In genomic region chr13:76307157-76307556, GRCh38 we compare ENCODE assay signal across 18 cellular contexts.
DNase-seq lines count a peak whose midpoint lies in the region; ATAC-seq and TF ChIP-seq lines count a peak whose summit lies in the region.
"Had no signal": no experiment of that assay in that cellular context is flagged by ENCODE, and none has a peak within 500 bp of the region (broad histone marks: within the 10 kb centered on the region; RNA-seq: fewer than 3 reads in every experiment).

No MANE protein-coding gene starts in this region.

- TF ChIP-seq CTCF in Loucy (conservative IDR thresholded peaks at IDR 0.05; ENCODE audit: low read length) (no peak), brain microvascular endothelial cell (IDR thresholded peaks at IDR 0.05; ENCODE audit: low read depth, low read length, missing control alignments) (peak; percentile 15), osteoblast (IDR thresholded peaks at IDR 0.05; ENCODE audit: extremely low read depth, low read depth, low read length) (no peak)

- no peak overlapping the region for H3K9ac ChIP-seq in Loucy (ENCODE audit: low read depth, low read length, poor library complexity, severe bottlenecking)

- peak; percentile 65 for DNase-seq in brain microvascular endothelial cell
- no peak for DNase-seq in right cardiac atrium
- no peak for DNase-seq in osteoblast (ENCODE audit: insufficient read length, low spot score, missing footprints)
- no peak for DNase-seq in HUDEP-2 (lab: John Stamatoyannopoulos, UW; ENCODE audit: unreplicated experiment in 76 of 76)
- no peak for DNase-seq in stimulated activated naive CD8-positive, alpha-beta T cell treated with anti-CD3 and anti-CD28 coated beads, Interleukin-15, amount 100 ng/mL, for 72 hours
- no peak for DNase-seq in DMS153 (lab: John Stamatoyannopoulos, UW)
- DNase-seq: activated CD4-positive, alpha-beta T cell treated with anti-CD3 and anti-CD28 coated beads, Interleukin-2, amount 10 ng/mL, durations not matched to agents 7 days and 5 days; activated naive CD8-positive, alpha-beta T cell treated with anti-CD3 and anti-CD28 coated beads for 36 hours; activated T-cell treated with anti-CD3 and anti-CD28 coated beads, Interleukin-2, amount 50 U/mL, for 24 hours; head of caudate nucleus; kidney glomerular epithelial cell; natural killer cell; NCI-H1048; NCI-H2171; retina had no signal

- H3F3A ChIP-seq in Loucy (ENCODE audit: low read depth): no peaks in the 10 kb centered on the region

- H4K20me1 ChIP-seq in Loucy (ENCODE audit: insufficient read depth, low read length, poor library complexity, severe bottlenecking): no peaks in the 10 kb centered on the region
- H4K20me1 ChIP-seq in osteoblast (ENCODE audit: insufficient read depth, low read length): no peaks in the 10 kb centered on the region

- H3K4me3 Mint-ChIP-seq in stimulated activated naive CD8-positive, alpha-beta T cell treated with anti-CD3 and anti-CD28 coated beads, Interleukin-15, amount 100 ng/mL, for 72 hours: no peak overlapping the region
- H3K4me3 Mint-ChIP-seq: activated CD4-positive, alpha-beta T cell treated with anti-CD3 and anti-CD28 coated beads, Interleukin-2, amount 10 ng/mL, durations not matched to agents 7 days and 5 days; activated naive CD8-positive, alpha-beta T cell treated with anti-CD3 and anti-CD28 coated beads for 36 hours; activated T-cell treated with anti-CD3 and anti-CD28 coated beads, Interleukin-2, amount 50 U/mL, for 24 hours; natural killer cell had no signal

- H3K27ac Mint-ChIP-seq in stimulated activated naive CD8-positive, alpha-beta T cell treated with anti-CD3 and anti-CD28 coated beads, Interleukin-15, amount 100 ng/mL, for 72 hours: no peak overlapping the region
- H3K27ac Mint-ChIP-seq: activated CD4-positive, alpha-beta T cell treated with anti-CD3 and anti-CD28 coated beads, Interleukin-2, amount 10 ng/mL, durations not matched to agents 7 days and 5 days; activated naive CD8-positive, alpha-beta T cell treated with anti-CD3 and anti-CD28 coated beads for 36 hours; activated T-cell treated with anti-CD3 and anti-CD28 coated beads, Interleukin-2, amount 50 U/mL, for 24 hours; natural killer cell had no signal

- no peaks in the 10 kb centered on the region for H3K9me2 ChIP-seq in Loucy (replicated peaks; ENCODE audit: low read depth, low read length)

- WGBS in right cardiac atrium: 23% methylated on average over 4 of the region's 4 CpGs

- ATAC-seq in right cardiac atrium: peak; percentile 66 to 75
- no peak for ATAC-seq in stimulated activated naive CD8-positive, alpha-beta T cell treated with anti-CD3 and anti-CD28 coated beads, Interleukin-15, amount 100 ng/mL, for 72 hours
- ATAC-seq in HG02870 (IDR thresholded peaks at IDR 0.05; ENCODE audit: unreplicated experiment): no peak
- ATAC-seq: natural killer cell had no signal

- H2AFZ ChIP-seq in Loucy (ENCODE audit: low read length): peak overlapping the region; percentile 73
- H2AFZ ChIP-seq in osteoblast (ENCODE audit: low read length): peak overlapping the region; percentile 21

- no peaks in the 10 kb centered on the region for H3K4me1 Mint-ChIP-seq in stimulated activated naive CD8-positive, alpha-beta T cell treated with anti-CD3 and anti-CD28 coated beads, Interleukin-15, amount 100 ng/mL, for 72 hours
- H3K4me1 Mint-ChIP-seq: activated CD4-positive, alpha-beta T cell treated with anti-CD3 and anti-CD28 coated beads, Interleukin-2, amount 10 ng/mL, durations not matched to agents 7 days and 5 days; activated naive CD8-positive, alpha-beta T cell treated with anti-CD3 and anti-CD28 coated beads for 36 hours; natural killer cell had no signal

- H3K79me2 ChIP-seq in Loucy (ENCODE audit: insufficient read depth, low read length) (no peaks in the 10 kb centered on the region), osteoblast (ENCODE audit: insufficient read depth, low read length) (no peaks in the 10 kb centered on the region)

- H3K9me3 Mint-ChIP-seq in stimulated activated naive CD8-positive, alpha-beta T cell treated with anti-CD3 and anti-CD28 coated beads, Interleukin-15, amount 100 ng/mL, for 72 hours: no peaks in the 10 kb centered on the region
- H3K9me3 Mint-ChIP-seq: activated CD4-positive, alpha-beta T cell treated with anti-CD3 and anti-CD28 coated beads, Interleukin-2, amount 10 ng/mL, durations not matched to agents 7 days and 5 days; activated naive CD8-positive, alpha-beta T cell treated with anti-CD3 and anti-CD28 coated beads for 36 hours; activated T-cell treated with anti-CD3 and anti-CD28 coated beads, Interleukin-2, amount 50 U/mL, for 24 hours; natural killer cell had no signal

- intact Hi-C loops in right cardiac atrium (cut with DNase I): no loop called here

- H3K4me2 ChIP-seq in Loucy (ENCODE audit: low read depth, low read length, poor library complexity, severe bottlenecking) (no peak overlapping the region), osteoblast (ENCODE audit: insufficient read depth, low read length) (peak overlapping the region; percentile 28)

- no peaks in the 10 kb centered on the region for H3K27me3 ChIP-seq in Loucy (ENCODE audit: insufficient read depth, low read length, poor library complexity, severe bottlenecking)
- no peaks in the 10 kb centered on the region for H3K27me3 ChIP-seq in brain microvascular endothelial cell (replicated peaks)
- no peaks in the 10 kb centered on the region for H3K27me3 ChIP-seq in right cardiac atrium (ENCODE audit: control insufficient read depth, insufficient read depth)
- H3K27me3 ChIP-seq in osteoblast (ENCODE audit: insufficient read depth, low read length): no peaks in the 10 kb centered on the region

- H3K27me3 Mint-ChIP-seq in stimulated activated naive CD8-positive, alpha-beta T cell treated with anti-CD3 and anti-CD28 coated beads, Interleukin-15, amount 100 ng/mL, for 72 hours: no peaks in the 10 kb centered on the region
- H3K27me3 Mint-ChIP-seq: activated naive CD8-positive, alpha-beta T cell treated with anti-CD3 and anti-CD28 coated beads for 36 hours; activated T-cell treated with anti-CD3 and anti-CD28 coated beads, Interleukin-2, amount 50 U/mL, for 24 hours had no signal

- no peak overlapping the region for H3K4me3 ChIP-seq in Loucy (ENCODE audit: low read length, poor library complexity, severe bottlenecking)
- H3K4me3 ChIP-seq in brain microvascular endothelial cell (ENCODE audit: low read depth, low read length): no peak overlapping the region
- H3K4me3 ChIP-seq in right cardiac atrium (ENCODE audit: low read length): no peak overlapping the region
- H3K4me3 ChIP-seq in osteoblast (ENCODE audit: insufficient read depth, low read length): no peak overlapping the region

- H3K27ac ChIP-seq in brain microvascular endothelial cell (no peak overlapping the region), right cardiac atrium (ENCODE audit: low read length) (no peak overlapping the region), osteoblast (ENCODE audit: low read depth, low read length) (no peak overlapping the region)
- H3K27ac ChIP-seq: epithelial cell of prostate had no signal

- H3K4me1 ChIP-seq in Loucy (ENCODE audit: insufficient read depth, low read length, poor library complexity, severe bottlenecking) (no peaks in the 10 kb centered on the region), right cardiac atrium (ENCODE audit: control insufficient read depth, insufficient read depth, low read length) (peaks cover 3% of the 10 kb centered on the region), osteoblast (ENCODE audit: insufficient read depth, low read length) (no peaks in the 10 kb centered on the region)

- in situ Hi-C loops in brain microvascular endothelial cell (cut with HindIII; ENCODE audit: low pct_ligation_motif_present, low sequenced_read_pairs): no loop called here

- H3K9me3 ChIP-seq in Loucy (ENCODE audit: insufficient read depth, low read depth, low read length) (no peaks in the 10 kb centered on the region), right cardiac atrium (ENCODE audit: control insufficient read depth, low read length) (no peaks in the 10 kb centered on the region), osteoblast (ENCODE audit: low read depth, low read length) (no peaks in the 10 kb centered on the region)

- H3K36me3 ChIP-seq in Loucy (ENCODE audit: insufficient read depth, low read length) (no peaks in the 10 kb centered on the region), brain microvascular endothelial cell (replicated peaks) (no peaks in the 10 kb centered on the region), osteoblast (ENCODE audit: insufficient read depth, low read length) (no peaks in the 10 kb centered on the region)

Comparison
In these comparisons a context has a peak if more than half of its experiments do, and no peak if none do; other contexts are left out.
1. ATAC-seq: peak in right cardiac atrium (2 of 2); none in stimulated activated naive CD8-positive, alpha-beta T cell treated with anti-CD3 and anti-CD28 coated beads, Interleukin-15, amount 100 ng/mL, for 72 hours (single experiment) and HG02870 (single experiment).